In genomic region chr19:10339380-10339960, GRCh38 we compare ENCODE assay signal across 8 cellular contexts. TPM values are rescaled to one million over a fixed set of nuclear protein-coding genes. Genes with fewer than 3 reads are reported as not detected.
DNase-seq lines count a peak whose midpoint lies in the region; ATAC-seq and TF ChIP-seq lines count a peak whose summit lies in the region.

Gene ICAM3, minus strand, starts transcription at chr19:10339624. Its CDS starts 10 bp downstream, at chr19:10339614.

- no peaks in the 10 kb centered on the region for H3K27me3 Mint-ChIP-seq in activated naive CD4-positive, alpha-beta T cell treated with anti-CD3 and anti-CD28 coated beads for 36 hours (ENCODE audit: low read depth)
- no peaks in the 10 kb centered on the region for H3K27me3 Mint-ChIP-seq in neural crest cell (ENCODE audit: low read depth)

- intact Hi-C loops in activated naive CD4-positive, alpha-beta T cell treated with anti-CD3 and anti-CD28 coated beads for 36 hours (cut with micrococcal nuclease), result loop anchor here (10.0 kb wide), 3 partner anchors 145 to 625 kb away; partner anchors contain the start of genes ANGPTL6, DNMT1, PPAN and SMARCA4

- TF ChIP-seq CTCF in Peyer's patch (IDR thresholded peaks at IDR 0.05) (no peak), neural crest cell (conservative IDR thresholded peaks at IDR 0.05) (no peak)

- H3K4me3 ChIP-seq in Peyer's patch, result peak within 1 kb of the TSS; percentile 22 to 53 (median 42)

- DNase-seq in AML-193 (lab: John Stamatoyannopoulos, UW) (peak; percentile 58 to 77), Peyer's patch (peak in 2 of 3 donors; percentile 73 to 81), neural crest cell (ENCODE audit: low read depth, low spot score) (no peak), NCI-H2227 treated with DMSO at 0.1 percent for 48 hours (lab: John Stamatoyannopoulos, UW) (no peak), midbrain (lab: John Stamatoyannopoulos, UW) (no peak)
- DNase-seq in activated naive CD4-positive, alpha-beta T cell treated with anti-CD3 and anti-CD28 coated beads for 36 hours, result peak; percentile 88

- peak within 1 kb of the TSS; percentile 22 to 85 (median 53) for H3K27ac ChIP-seq in Peyer's patch

- no peaks in the 10 kb centered on the region for H3K9me3 ChIP-seq in Peyer's patch

- no peak for TF ChIP-seq POLR2A in Peyer's patch (IDR thresholded peaks at IDR 0.05)

- ATAC-seq in GM21529 (IDR thresholded peaks at IDR 0.05; ENCODE audit: unreplicated experiment) (peak; percentile 74), GM21528 (IDR thresholded peaks at IDR 0.05; ENCODE audit: low FRiP score, unreplicated experiment) (no peak)

- no peaks in the 10 kb centered on the region for H3K9me3 Mint-ChIP-seq in activated naive CD4-positive, alpha-beta T cell treated with anti-CD3 and anti-CD28 coated beads for 36 hours
- H3K9me3 Mint-ChIP-seq in neural crest cell, result no peaks in the 10 kb centered on the region

- peaks cover 5% of the 10 kb centered on the region for H3K36me3 Mint-ChIP-seq in activated naive CD4-positive, alpha-beta T cell treated with anti-CD3 and anti-CD28 coated beads for 36 hours (ENCODE audit: low read depth)
- H3K36me3 Mint-ChIP-seq in neural crest cell (ENCODE audit: low read depth), result no peaks in the 10 kb centered on the region

- CTCF ChIA-PET in activated naive CD4-positive, alpha-beta T cell treated with anti-CD3 and anti-CD28 coated beads for 36 hours (lab: Charles Lee), result interaction anchor here (0.6 to 1.5 kb wide), 4 partner anchors 33 to 240 kb away, joined by 3 to 7 read pairs (median 6); no protein-coding TSS in a partner anchor

- no peaks in the 10 kb centered on the region for H3K4me1 ChIP-seq in Peyer's patch

- peak within 1 kb of the TSS; percentile 95 for H3K27ac Mint-ChIP-seq in activated naive CD4-positive, alpha-beta T cell treated with anti-CD3 and anti-CD28 coated beads for 36 hours
- no peak within 1 kb of the TSS for H3K27ac Mint-ChIP-seq in neural crest cell (ENCODE audit: unreplicated experiment)

- H3K36me3 ChIP-seq in Peyer's patch, result no peaks in the 10 kb centered on the region

- no peaks in the 10 kb centered on the region for H3K27me3 ChIP-seq in Peyer's patch

- H3K4me3 Mint-ChIP-seq in activated naive CD4-positive, alpha-beta T cell treated with anti-CD3 and anti-CD28 coated beads for 36 hours, result peak within 1 kb of the TSS; percentile 83
- peak within 1 kb of the TSS; percentile 67 for H3K4me3 Mint-ChIP-seq in neural crest cell

- peaks cover 34% of the 10 kb centered on the region for H3K4me1 Mint-ChIP-seq in activated naive CD4-positive, alpha-beta T cell treated with anti-CD3 and anti-CD28 coated beads for 36 hours (ENCODE audit: low read depth)
- H3K4me1 Mint-ChIP-seq in neural crest cell, result peaks cover 7% of the 10 kb centered on the region

RNA-seq across cellular contexts. Expression of gene ICAM3, which starts in this region (rescaled TPM):
- total RNA-seq in Peyer's patch, result 10 to 100 TPM in 3 of 4 donors, 1 to 10 TPM in 1; 5.5 to 20.6 (median 10.8) TPM
- total RNA-seq in activated naive CD4-positive, alpha-beta T cell treated with anti-CD3 and anti-CD28 coated beads for 36 hours, result 100 to 1,000 TPM; 109 to 114 TPM
- 9.7 and 10.0 TPM in 2 replicates for total RNA-seq in neural crest cell

Comparison
In these comparisons a context has a peak if more than half of its experiments do, and no peak if none do; other contexts are left out.
1. DNase-seq: peak in AML-193 (2 of 2), Peyer's patch (2 of 3) and activated naive CD4-positive, alpha-beta T cell treated with anti-CD3 and anti-CD28 coated beads for 36 hours (single experiment); none in neural crest cell (single experiment), NCI-H2227 treated with DMSO at 0.1 percent for 48 hours (single experiment) and midbrain (single experiment).